Comparison of ENCODE assay signal across 15 cellular contexts in genomic region chr12:108727868-108728735, GRCh38. TPM values are rescaled to one million over a fixed set of nuclear protein-coding genes. Genes with fewer than 3 reads are reported as not detected.
A peak's percentile ranks its signal among the peaks of the same experiment; 100 is the strongest.
DNase-seq lines count a peak whose midpoint lies in the region; ATAC-seq and TF ChIP-seq lines count a peak whose summit lies in the region.
"Had no signal": no experiment of that assay in that cellular context is flagged by ENCODE, and none has a peak within 500 bp of the region (broad histone marks: within the 10 kb centered on the region; RNA-seq: fewer than 3 reads in every experiment).

No MANE protein-coding gene starts in this region.

- ATAC-seq in heart left ventricle (no peak), natural killer cell (no peak), HG03342 (IDR thresholded peaks at IDR 0.05; ENCODE audit: unreplicated experiment) (no peak), GM21447 (IDR thresholded peaks at IDR 0.05; ENCODE audit: unreplicated experiment) (no peak)
- ATAC-seq: activated CD4-positive, CD25-positive, alpha-beta regulatory T cell treated with anti-CD3 and anti-CD28 coated beads, Interleukin-2, amount 50 U/mL, for 24 hours; naive thymus-derived CD4-positive, alpha-beta T cell; Right ventricle myocardium inferior had no signal

- peak overlapping the region; percentile 38 to 81 for H3K27ac Mint-ChIP-seq in natural killer cell
- H3K27ac Mint-ChIP-seq: naive thymus-derived CD4-positive, alpha-beta T cell had no signal

- H3K36me3 ChIP-seq in heart left ventricle (peaks cover 0 to 2% (median 0%) of the 10 kb centered on the region in 9 donors), vagina (no peaks in the 10 kb centered on the region)

- H3K4me1 ChIP-seq in heart left ventricle = peaks cover 5 to 75% (median 54%) of the 10 kb centered on the region in 12 donors
- peaks cover 77% of the 10 kb centered on the region for H3K4me1 ChIP-seq in vagina

- no peaks in the 10 kb centered on the region for H3K9me3 Mint-ChIP-seq in natural killer cell
- H3K9me3 Mint-ChIP-seq: dendritic cell treated with granulocyte-macrophage colony-stimulating factor and Interleukin-4, amounts not matched to agents 40 ng/mL and 50 ng/mL, for 4 days; naive thymus-derived CD4-positive, alpha-beta T cell had no signal

- H3K27ac ChIP-seq in heart left ventricle (peak overlapping the region in 9 of 12 donors; percentile 79 to 99 (median 96)), coronary artery (peak overlapping the region; percentile 98 to 99), vagina (peak overlapping the region; percentile 98)

- TF ChIP-seq POLR2A in heart left ventricle (IDR thresholded peaks at IDR 0.05) (no peak), vagina (IDR thresholded peaks at IDR 0.05) (no peak)

- H3K27me3 Mint-ChIP-seq in natural killer cell (ENCODE audit: low read depth in 2 of 2) = no peaks in the 10 kb centered on the region
- H3K27me3 Mint-ChIP-seq: dendritic cell treated with granulocyte-macrophage colony-stimulating factor and Interleukin-4, amounts not matched to agents 40 ng/mL and 50 ng/mL, for 4 days had no signal

- DNase-seq in heart left ventricle = no peak
- DNase-seq in cardiac septum (ENCODE audit: low spot score) = no peak
- DNase-seq in coronary artery (ENCODE audit: low spot score) = no peak
- DNase-seq in natural killer cell = no peak
- no peak for DNase-seq in vagina (ENCODE audit: extremely low spot score in 2 of 2)
- no peak for DNase-seq in stimulated activated CD4-positive, alpha-beta T cell treated with anti-CD3 and anti-CD28 coated beads, Interleukin-12 subunit alpha, Interleukin-12 subunit beta, amount 100 ng/mL, for 4 hours
- DNase-seq: activated gamma-delta T cell; DMS79 treated with DMSO at 0.1 percent for 48 hours; naive thymus-derived CD4-positive, alpha-beta T cell; stimulated activated CD4-positive, alpha-beta T cell treated with anti-CD3 and anti-CD28 coated beads, Interleukin-4, amount 100 ng/mL, for 1 hour had no signal

- H3K4me1 Mint-ChIP-seq in natural killer cell = peaks cover 59 to 64% of the 10 kb centered on the region in 2 donors

- H3K27me3 ChIP-seq in heart left ventricle (no peaks in the 10 kb centered on the region), vagina (no peaks in the 10 kb centered on the region)

- H3K4me3 Mint-ChIP-seq in natural killer cell = peak overlapping the region; percentile 37
- H3K4me3 Mint-ChIP-seq: dendritic cell treated with granulocyte-macrophage colony-stimulating factor and Interleukin-4, amounts not matched to agents 40 ng/mL and 50 ng/mL, for 4 days; naive thymus-derived CD4-positive, alpha-beta T cell had no signal

- intact Hi-C loops in heart left ventricle (cut with DNase I) = loop anchor here in 4 of 10 donors (2.0 to 10.0 kb wide), 4 partner anchors 15 to 127 kb away; partner anchors contain the start of gene SSH1 (in 2 of the 4)
- intact Hi-C loops in cardiac septum (cut with DNase I) = no loop called here
- intact Hi-C loops in natural killer cell (cut with micrococcal nuclease) = no loop called here
- intact Hi-C loops in vagina (cut with DNase I) = no loop called here

- H3K9me3 ChIP-seq in heart left ventricle = no peaks in the 10 kb centered on the region
- H3K9me3 ChIP-seq in vagina = no peaks in the 10 kb centered on the region

- no peaks in the 10 kb centered on the region for H3K36me3 Mint-ChIP-seq in natural killer cell

- TF ChIP-seq CTCF in heart left ventricle (IDR thresholded peaks at IDR 0.05) (no peak), coronary artery (IDR thresholded peaks at IDR 0.05) (no peak), natural killer cell (IDR thresholded peaks at IDR 0.05) (no peak), vagina (IDR thresholded peaks at IDR 0.05) (no peak)

- H3K4me3 ChIP-seq in heart left ventricle (peak overlapping the region in 4 of 12 donors; percentile 84 to 87 (median 86)), coronary artery (peak overlapping the region; percentile 39), vagina (no peak overlapping the region)

- WGBS in heart left ventricle, 4 donors = 67 to 75% (median 72%) methylated on average over 7 of the region's 7 CpGs

RNA-seq across cellular contexts. Expression of gene CORO1C, which starts 3.2 kb away (rescaled TPM):
- total RNA-seq in heart left ventricle (100 to 1,000 TPM in 1 of 9 donors, 10 to 100 TPM in 8; 48.3 to 119 (median 68.5) TPM), cardiac septum (74.7 TPM), natural killer cell (10 to 100 TPM; 28.9 to 43.5 (median 36.0) TPM), vagina (189 TPM)
- polyA plus RNA-seq in heart left ventricle = 10 to 100 TPM; 18.3 to 55.2 TPM
